ENCODE assay signal across 8 cellular contexts in the genomic region with DNA sequence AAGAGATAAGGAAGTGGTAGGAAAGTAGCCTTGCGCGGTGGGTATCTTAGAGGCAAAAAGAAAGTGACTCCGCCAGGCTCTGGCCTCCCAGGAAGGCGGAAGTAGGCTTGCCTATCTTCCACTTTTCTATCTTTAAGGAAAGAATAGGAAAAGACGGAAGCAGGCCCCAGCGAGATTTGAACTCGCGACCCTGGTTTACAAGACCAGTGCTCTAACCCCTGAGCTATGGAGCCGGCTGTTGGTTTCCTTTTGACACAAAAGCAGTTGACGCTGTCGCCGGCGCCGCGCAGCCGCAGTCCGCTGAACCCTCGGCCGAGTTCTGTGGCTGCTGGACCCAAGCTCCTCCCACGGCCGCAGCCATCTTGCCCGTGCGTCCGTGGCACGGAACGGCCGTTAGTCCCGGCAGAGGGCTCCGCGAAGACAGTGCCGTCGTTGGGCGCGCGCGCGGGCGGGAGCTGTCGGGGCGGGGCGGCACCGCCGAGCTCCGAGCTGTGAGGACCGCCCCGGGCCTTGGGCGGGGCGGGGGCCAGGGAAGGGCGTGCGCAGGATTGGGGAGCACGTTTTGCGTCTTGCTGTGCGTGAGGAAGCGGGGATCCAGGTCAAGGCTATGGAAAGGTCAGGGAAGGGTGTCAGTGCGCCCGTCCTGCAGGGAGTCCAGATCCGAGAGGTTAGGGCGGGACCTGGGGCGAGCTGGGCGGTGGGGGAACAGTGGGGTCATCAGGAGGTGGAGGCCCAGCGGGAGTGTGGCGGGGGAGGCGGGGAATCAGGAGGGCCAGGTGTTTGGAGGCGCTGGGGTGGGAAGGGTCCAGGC. TPM values are rescaled to one million over a fixed set of nuclear protein-coding genes. Genes with fewer than 3 reads are reported as not detected.
A peak's percentile ranks its signal among the peaks of the same experiment; 100 is the strongest.
DNase-seq lines count a peak whose midpoint lies in the region; ATAC-seq and TF ChIP-seq lines count a peak whose summit lies in the region.

No MANE protein-coding gene starts in this region.

- no peak for TF ChIP-seq EP300 in Ishikawa (IDR thresholded peaks at IDR 0.05; ENCODE audit: borderline replicate concordance)

- no peaks in the 10 kb centered on the region for H3K9me3 ChIP-seq in CD8-positive, alpha-beta memory T cell (ENCODE audit: low read length)
- H3K9me3 ChIP-seq in stomach smooth muscle (ENCODE audit: control insufficient read depth in 2 of 2, low read length in 2 of 2), result no peaks in the 10 kb centered on the region

- H3K4me3 Mint-ChIP-seq in CD8-positive, alpha-beta memory T cell, result peak overlapping the region; percentile 94 to 100 (median 97)
- H3K4me3 Mint-ChIP-seq in nephron, result peak overlapping the region; percentile 96 to 99 (median 98)

- peak overlapping the region; percentile 76 to 87 for H3K9ac ChIP-seq in stomach smooth muscle (ENCODE audit: low read length in 2 of 2)

- no peak for TF ChIP-seq RAD21 in Ishikawa (IDR thresholded peaks at IDR 0.05; ENCODE audit: low read depth)

- H3K27ac ChIP-seq in CD8-positive, alpha-beta memory T cell (ENCODE audit: low read depth, low read length), result peak overlapping the region; percentile 83
- peak overlapping the region; percentile 75 for H3K27ac ChIP-seq in stomach smooth muscle (ENCODE audit: low read length)

- H3K4me1 ChIP-seq in CD8-positive, alpha-beta memory T cell (ENCODE audit: insufficient read depth, low read length), result peaks cover 6% of the 10 kb centered on the region
- peaks cover 29% of the 10 kb centered on the region for H3K4me1 ChIP-seq in stomach smooth muscle (ENCODE audit: control insufficient read depth, insufficient read depth, low read length)

- ATAC-seq in GM21526 (IDR thresholded peaks at IDR 0.05; ENCODE audit: low FRiP score, unreplicated experiment), result peak; percentile 53

- no peaks in the 10 kb centered on the region for H3K27me3 ChIP-seq in CD8-positive, alpha-beta memory T cell (ENCODE audit: insufficient read depth, low read length, poor library complexity, severe bottlenecking)
- H3K27me3 ChIP-seq in stomach smooth muscle (ENCODE audit: control insufficient read depth in 1 of 2, insufficient read depth in 2 of 2, low read length in 2 of 2), result no peaks in the 10 kb centered on the region

- H3K27ac Mint-ChIP-seq in CD8-positive, alpha-beta memory T cell, result peak overlapping the region; percentile 93 to 100 (median 97)
- H3K27ac Mint-ChIP-seq in nephron, result peak overlapping the region; percentile 47 to 95 (median 71)

- peak overlapping the region; percentile 100 for H3K4me3 ChIP-seq in CD8-positive, alpha-beta memory T cell (ENCODE audit: low read length)
- peak overlapping the region; percentile 97 to 98 for H3K4me3 ChIP-seq in stomach smooth muscle (ENCODE audit: low read length in 2 of 2)

- H3K36me3 Mint-ChIP-seq in CD8-positive, alpha-beta memory T cell, result peaks cover 0 to 34% (median 0%) of the 10 kb centered on the region in 3 donors
- no peaks in the 10 kb centered on the region for H3K36me3 Mint-ChIP-seq in nephron (ENCODE audit: low read depth)

- H3K36me3 ChIP-seq in CD8-positive, alpha-beta memory T cell (ENCODE audit: insufficient read depth, low read length), result no peaks in the 10 kb centered on the region
- H3K36me3 ChIP-seq in stomach smooth muscle (ENCODE audit: control insufficient read depth in 2 of 2, insufficient read depth in 2 of 2, low read length in 2 of 2), result no peaks in the 10 kb centered on the region

- peaks cover 27 to 47% (median 35%) of the 10 kb centered on the region in 3 donors for H3K4me1 Mint-ChIP-seq in CD8-positive, alpha-beta memory T cell
- H3K4me1 Mint-ChIP-seq in nephron, result peaks cover 10% of the 10 kb centered on the region

- peak; percentile 90 to 97 (median 95) for DNase-seq in CD8-positive, alpha-beta memory T cell
- DNase-seq in activated T-cell treated with anti-CD3 and anti-CD28 coated beads for 24 hours (ENCODE audit: low read depth) (peak; percentile 96), fibroblast of gingiva (ENCODE audit: low read depth) (peak; percentile 96), NCI-H2029 treated with DMSO at 0.1 percent for 48 hours (lab: John Stamatoyannopoulos, UW) (no peak)

- TF ChIP-seq CTCF in nephron (IDR thresholded peaks at IDR 0.05; ENCODE audit: unreplicated experiment in 3 of 3), result no peak

- CTCF ChIA-PET in CD8-positive, alpha-beta memory T cell (lab: Charles Lee), result interaction anchor here (0.9 to 11.3 kb wide), 11 partner anchors 16 to 90 kb away, joined by 3 to 164 read pairs (median 7); partner anchors contain the start of genes RACK1, TRIM41, TRIM52 and TRIM7

- H3K27me3 Mint-ChIP-seq in CD8-positive, alpha-beta memory T cell, result peaks cover 0 to 36% of the 10 kb centered on the region in 2 donors
- H3K27me3 Mint-ChIP-seq in nephron (ENCODE audit: low read depth), result peaks cover 12% of the 10 kb centered on the region

- H3K9me3 Mint-ChIP-seq in CD8-positive, alpha-beta memory T cell, result peaks cover 0 to 18% (median 12%) of the 10 kb centered on the region in 5 donors
- no peaks in the 10 kb centered on the region for H3K9me3 Mint-ChIP-seq in nephron

- POLR2A ChIA-PET in CD8-positive, alpha-beta memory T cell (lab: Charles Lee), result interaction anchor here (0.6 to 6.3 kb wide), 12 partner anchors 9 to 381 kb away, joined by 3 to 168 read pairs (median 4); partner anchors contain the start of genes TRIM41, TRIM52 and TRIM7

TF ChIP-seq in Ishikawa, 13 proteins besides CTCF, POLR2A, EP300 and RAD21:
- 0 out of 2 replicates have a peak, but pooled peaks have one; percentile 72 for TF ChIP-seq ZBTB7A (IDR thresholded peaks at IDR 0.05; ENCODE audit: low read depth)
- TF ChIP-seq NFIC (IDR thresholded peaks at IDR 0.05), result no peak
- no peak for TF ChIP-seq REST (IDR thresholded peaks at IDR 0.05; ENCODE audit: low read depth)
- TF ChIP-seq, protein P1, sequence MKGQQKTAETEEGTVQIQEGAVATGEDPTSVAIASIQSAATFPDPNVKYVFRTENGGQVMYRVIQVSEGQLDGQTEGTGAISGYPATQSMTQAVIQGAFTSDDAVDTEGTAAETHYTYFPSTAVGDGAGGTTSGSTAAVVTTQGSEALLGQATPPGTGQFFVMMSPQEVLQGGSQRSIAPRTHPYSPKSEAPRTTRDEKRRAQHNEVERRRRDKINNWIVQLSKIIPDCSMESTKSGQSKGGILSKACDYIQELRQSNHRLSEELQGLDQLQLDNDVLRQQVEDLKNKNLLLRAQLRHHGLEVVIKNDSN (IDR thresholded peaks at IDR 0.05), result no peak
- peak; percentile 92 for TF ChIP-seq TEAD4 (IDR thresholded peaks at IDR 0.05)
- peak; percentile 80 for TF ChIP-seq MAX (IDR thresholded peaks at IDR 0.05)
- TF ChIP-seq TAF1 (IDR thresholded peaks at IDR 0.05; ENCODE audit: low read depth), result peak; percentile 61; the same call in 1 of the 2 replicates
- no peak for TF ChIP-seq FOXM1 (IDR thresholded peaks at IDR 0.05; ENCODE audit: borderline replicate concordance, low read depth)
- TF ChIP-seq CEBPB (IDR thresholded peaks at IDR 0.05), result peak; percentile 47
- TF ChIP-seq TCF12 (IDR thresholded peaks at IDR 0.05; ENCODE audit: low read depth), result peak; percentile 33; the same call in 1 of the 2 replicates
- peak; percentile 24; the same call in 1 of the 2 replicates for TF ChIP-seq EGR1 (IDR thresholded peaks at IDR 0.05)
- TF ChIP-seq YY1 (IDR thresholded peaks at IDR 0.05; ENCODE audit: low read depth), result peak; percentile 92
- TF ChIP-seq CREB1 (IDR thresholded peaks at IDR 0.05; ENCODE audit: low read depth), result no peak
TF ChIP-seq in Ishikawa: peak in this region for 8.

RNA-seq across cellular contexts. Expression of gene TRIM7, which starts 13.3 kb away (rescaled TPM):
- total RNA-seq in CD8-positive, alpha-beta memory T cell, result 1 to 10 TPM; 2.2 to 2.3 TPM
- 0.74 TPM for polyA plus RNA-seq in CD8-positive, alpha-beta memory T cell

RNA-seq across cellular contexts. Expression of gene TRIM41, which starts 31.4 kb away (rescaled TPM):
- 10 to 100 TPM; 35.2 to 42.7 TPM for total RNA-seq in CD8-positive, alpha-beta memory T cell
- 2.2 TPM for polyA plus RNA-seq in CD8-positive, alpha-beta memory T cell

RNA-seq across cellular contexts. Expression of gene OR2V2, which starts 44.3 kb away (rescaled TPM):
- not detected for total RNA-seq in CD8-positive, alpha-beta memory T cell
- polyA plus RNA-seq in CD8-positive, alpha-beta memory T cell, result not detected

RNA-seq across cellular contexts. Expression of gene RACK1, which starts 52.0 kb away (rescaled TPM):
- 1,000 to 10,000 TPM; 2,341 to 2,398 TPM for total RNA-seq in CD8-positive, alpha-beta memory T cell
- 1,821 TPM for polyA plus RNA-seq in CD8-positive, alpha-beta memory T cell
